In the genomic region with DNA sequence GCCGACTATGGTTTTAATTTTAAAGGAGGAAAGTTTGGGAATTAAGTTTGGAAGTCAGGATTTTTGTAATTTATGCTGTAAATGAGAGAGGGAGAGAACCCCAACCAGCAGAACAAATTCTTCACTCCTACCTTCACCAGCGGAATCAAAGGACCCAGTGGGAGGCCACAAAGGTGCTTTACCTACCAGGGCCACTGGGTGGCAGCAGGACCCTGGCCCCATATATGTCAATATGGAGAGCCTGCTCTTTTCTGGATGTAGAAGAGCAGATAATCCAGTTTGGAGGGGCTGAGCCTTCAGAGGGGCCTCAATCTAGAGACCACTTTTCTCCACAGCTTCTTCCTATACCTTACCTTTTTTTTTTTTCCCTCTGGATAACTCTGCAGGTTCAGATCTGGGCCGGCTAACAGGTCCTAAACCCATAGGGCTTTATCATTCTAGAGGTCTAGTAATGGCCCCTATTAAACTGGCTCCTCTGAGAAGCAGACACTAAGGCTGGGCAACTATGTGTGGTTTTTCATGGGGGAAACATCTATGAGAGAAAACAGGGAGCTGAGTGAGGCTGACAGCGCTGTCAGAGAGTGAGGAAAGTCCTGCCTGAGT, we compare ENCODE assay signal across 8 cellular contexts. TPM values are rescaled to one million over a fixed set of nuclear protein-coding genes. Genes with fewer than 3 reads are reported as not detected.
DNase-seq lines count a peak whose midpoint lies in the region; ATAC-seq and TF ChIP-seq lines count a peak whose summit lies in the region.

No MANE protein-coding gene starts in this region.

- H3K4me1 Mint-ChIP-seq in Calu3 (ENCODE audit: low read depth, unreplicated experiment) (peaks cover 9% of the 10 kb centered on the region), memory B cell (peaks cover 17% of the 10 kb centered on the region)

- POLR2A ChIA-PET in HEK293T (lab: Yijun Ruan, JAX) = no interaction called here

- H3K36me3 Mint-ChIP-seq in Calu3 (ENCODE audit: insufficient read depth, unreplicated experiment) (no peaks in the 10 kb centered on the region), memory B cell (no peaks in the 10 kb centered on the region)

- TF ChIP-seq CTCF in Calu3 (IDR thresholded peaks at IDR 0.05; ENCODE audit: unreplicated experiment) = peak; percentile 71

- no TSS peak for BruUV-seq in Calu3 (replicated peaks; lab: Mats Ljungman, UMichigan)

- CTCF ChIA-PET in Calu3 (lab: Charles Lee) = interaction anchor here (0.8 kb wide), 1 partner anchor 95 kb away, joined by 3 read pairs; no protein-coding TSS in a partner anchor
- CTCF ChIA-PET in HEK293T (lab: Yijun Ruan, JAX) = interaction anchor here (0.6 to 1.3 kb wide), 7 partner anchors 9 to 111 kb away, joined by 3 to 9 read pairs (median 4); no protein-coding TSS in a partner anchor

- DNase-seq in Calu3 (peak; percentile 74), HEK293T (ENCODE audit: extremely low spot score) (peak; percentile 82), NCI-H510A (lab: John Stamatoyannopoulos, UW) (peak; percentile 48), dermis blood vessel endothelial cell (peak; percentile 76), memory B cell (ENCODE audit: low spot score in 2 of 2) (peak; percentile 74 to 75)
- peak; percentile 86 to 89 for DNase-seq in activated CD4-positive, alpha-beta T cell treated with anti-CD3 and anti-CD28 coated beads, Interleukin-2, amount 50 U/mL, for 48 hours
- DNase-seq in stimulated activated CD8-positive, alpha-beta memory T cell treated with anti-CD3 and anti-CD28 coated beads, Interleukin-2, amount 100 ng/mL, for 48 hours (ENCODE audit: low read depth in 2 of 2) = peak; percentile 61 to 76

- no peak overlapping the region for H3K27ac Mint-ChIP-seq in Calu3 (ENCODE audit: unreplicated experiment)
- no peak overlapping the region for H3K27ac Mint-ChIP-seq in memory B cell

- peak; percentile 76 for ATAC-seq in memory B cell (ENCODE audit: low read depth)
- no peak for ATAC-seq in GM18511 (IDR thresholded peaks at IDR 0.05; ENCODE audit: unreplicated experiment)

- H3K9me3 Mint-ChIP-seq in Calu3 (ENCODE audit: low read depth, unreplicated experiment) (no peaks in the 10 kb centered on the region), memory B cell (no peaks in the 10 kb centered on the region)

- H3K27me3 Mint-ChIP-seq in Calu3 (ENCODE audit: unreplicated experiment) (peaks cover 24% of the 10 kb centered on the region), memory B cell (peaks cover 3% of the 10 kb centered on the region)

- H3K4me3 Mint-ChIP-seq in Calu3 (ENCODE audit: low read depth, unreplicated experiment) = no peak overlapping the region
- peak overlapping the region; percentile 59 for H3K4me3 Mint-ChIP-seq in memory B cell

- intact Hi-C loops in Calu3 (cut with micrococcal nuclease; ENCODE audit: unreplicated experiment) = loop anchor here (1.0 to 10.0 kb wide), 2 partner anchors 95 to 176 kb away; a partner anchor contains a TSS

TF ChIP-seq in HEK293T, 16 proteins besides CTCF, POLR2A, EP300 and RAD21:
- TF ChIP-seq FOXK2 (IDR thresholded peaks at IDR 0.05) (no peak), ARNT (IDR thresholded peaks at IDR 0.05) (0 out of 2 replicates have a peak, but pooled peaks have one; percentile 31)

RNA-seq across cellular contexts. Expression of a gene that starts 8.5 kb away (rescaled TPM):
- 173 and 225 TPM in 2 replicates for total RNA-seq in Calu3 (2022)
- total RNA-seq in dermis blood vessel endothelial cell = 62.3 and 297 TPM in 2 replicates

RNA-seq across cellular contexts. Expression of a gene that starts 8.5 kb away (rescaled TPM):
- total RNA-seq in Calu3 (2022) (not detected in 2 replicates), dermis blood vessel endothelial cell (not detected in 2 replicates)

RNA-seq across cellular contexts. Expression of a gene that starts 52.1 kb away (rescaled TPM):
- total RNA-seq in Calu3 (2022) (19.4 TPM in 2 replicates), dermis blood vessel endothelial cell (35.1 and 44.2 TPM in 2 replicates)
